Comparison of ENCODE assay signal across 8 cellular contexts in the genomic region with DNA sequence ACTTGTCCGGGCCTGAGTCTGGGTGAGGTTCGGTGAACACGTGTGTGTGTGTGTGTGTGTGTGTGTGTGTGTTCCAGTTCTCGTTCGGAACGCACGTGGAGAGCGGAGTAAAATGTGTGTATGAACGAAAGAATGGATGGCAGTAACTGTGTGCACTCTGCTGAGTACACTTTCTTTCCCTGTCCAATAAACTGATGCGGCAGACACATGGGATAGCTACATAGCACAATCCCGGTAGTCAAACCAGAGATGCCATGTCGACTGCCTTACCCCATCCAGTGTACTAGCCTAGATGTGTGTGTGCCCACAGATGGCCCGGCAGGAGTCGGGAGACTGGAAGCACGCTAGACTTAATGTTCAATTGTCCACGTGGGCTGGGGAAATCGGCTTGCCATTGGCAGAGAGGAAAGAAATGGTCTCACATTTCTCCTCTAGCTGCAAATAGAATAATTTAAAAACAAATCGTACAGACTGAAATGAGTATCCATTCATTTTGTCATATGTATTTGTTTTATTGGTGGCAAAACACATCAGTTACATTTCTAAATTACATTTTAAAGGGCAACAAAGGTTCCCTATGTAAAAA. TPM values are rescaled to one million over a fixed set of nuclear protein-coding genes. Genes with fewer than 3 reads are reported as not detected.
DNase-seq lines count a peak whose midpoint lies in the region; ATAC-seq, FAIRE-seq and TF ChIP-seq lines count a peak whose summit lies in the region.

No MANE protein-coding gene starts in this region.

- no peaks in the 10 kb centered on the region for H3K36me3 Mint-ChIP-seq in chondrocyte (ENCODE audit: low read depth)

- TF ChIP-seq CTCF in NB4 (IDR thresholded peaks at IDR 0.05; ENCODE audit: low read depth, low read length) (no peak), chondrocyte (IDR thresholded peaks at IDR 0.05) (no peak), kidney (IDR thresholded peaks at IDR 0.05; ENCODE audit: borderline replicate concordance, extremely low read depth, insufficient read depth) (no peak)

- peak; percentile 5 for ATAC-seq in HG02642 (IDR thresholded peaks at IDR 0.05; ENCODE audit: poor library complexity, unreplicated experiment)

- peak; percentile 22 for TF ChIP-seq POLR2A in NB4 (IDR thresholded peaks at IDR 0.05; ENCODE audit: extremely low read depth, insufficient read length)

- intact Hi-C loops in kidney (cut with DNase I), result no loop called here

- H3K4me3 ChIP-seq in GM08714 (ENCODE audit: low read length) (peak overlapping the region; percentile 68), NB4 (ENCODE audit: low read depth, low read length) (peak overlapping the region; percentile 82), kidney (ENCODE audit: low read length in 2 of 2) (peak overlapping the region; percentile 77 to 83)

- H3K27ac Mint-ChIP-seq in chondrocyte (ENCODE audit: unreplicated experiment), result peak overlapping the region; percentile 88

- peak overlapping the region; percentile 84 for H3K4me3 Mint-ChIP-seq in chondrocyte (ENCODE audit: unreplicated experiment)

- peak; percentile 39 for DNase-seq in 8988T
- peak; percentile 86 for DNase-seq in NB4 (ENCODE audit: low read depth)
- DNase-seq in SIG-M5 treated with dmso at 0.1 percent for 504 hours (lab: John Stamatoyannopoulos, UW; ENCODE audit: unreplicated experiment), result peak; percentile 89
- peak; percentile 82 for DNase-seq in chondrocyte (ENCODE audit: low spot score)
- peak; percentile 81 for DNase-seq in kidney
- peak; percentile 2 for DNase-seq in stimulated activated CD4-positive, alpha-beta T cell treated with anti-CD3 and anti-CD28 coated beads, Interleukin-1b, Interleukin-23, amount 100 ng/mL, for 48 hours

- peaks cover 9 to 11% of the 10 kb centered on the region in 2 donors for H3K4me1 ChIP-seq in kidney (ENCODE audit: control insufficient read depth in 1 of 2, insufficient read depth in 1 of 2, low read depth in 1 of 2, low read length in 2 of 2)

- FAIRE-seq in kidney (lab: Jason Lieb, UNC), result no peak

- H3K27me3 Mint-ChIP-seq in chondrocyte (ENCODE audit: low read depth), result peaks cover 2% of the 10 kb centered on the region

- peak overlapping the region in 1 of 2 donors; percentile 35 for H3K9ac ChIP-seq in kidney (ENCODE audit: low read length in 2 of 2)

- no peaks in the 10 kb centered on the region for H3K9me3 ChIP-seq in kidney (ENCODE audit: control insufficient read depth in 1 of 2, low read length in 2 of 2)

- peak overlapping the region; percentile 14 to 18 for H3K27ac ChIP-seq in kidney (ENCODE audit: low read depth in 2 of 2, low read length in 2 of 2)

- H3K4me1 Mint-ChIP-seq in chondrocyte (ENCODE audit: low read depth), result peaks cover 36% of the 10 kb centered on the region

- H3K9me3 Mint-ChIP-seq in chondrocyte (ENCODE audit: low read depth), result no peaks in the 10 kb centered on the region

- H3K36me3 ChIP-seq in kidney (ENCODE audit: control insufficient read depth in 1 of 2, insufficient read depth in 2 of 2, low read length in 2 of 2), result no peaks in the 10 kb centered on the region

RNA-seq across cellular contexts. Expression of gene GOLIM4, which starts 0.6 kb away (rescaled TPM):
- total RNA-seq in chondrocyte (46.3 to 67.1 TPM (median 47.6 TPM) in 3 replicates), kidney (29.9 TPM)
- polyA plus RNA-seq in kidney (ENCODE audit: insufficient read depth, low read depth, low replicate concordance), result 15.5 TPM

Comparison
In these comparisons a context has a peak if more than half of its experiments do, and no peak if none do; other contexts are left out.
1. Peak in every context shown above with its lines: DNase-seq, ATAC-seq, H3K4me3 ChIP-seq and H3K27ac ChIP-seq.
2. DNase-seq: peak in every context shown above with its lines; median percentile 89 in SIG-M5 treated with dmso at 0.1 percent for 504 hours; 86 in NB4; 82 in chondrocyte; 81 in kidney; 39 in 8988T; 2 in stimulated activated CD4-positive, alpha-beta T cell treated with anti-CD3 and anti-CD28 coated beads, Interleukin-1b, Interleukin-23, amount 100 ng/mL, for 48 hours.